In genomic region chr6:134921980-134922313, GRCh38 we compare ENCODE assay signal across 25 cellular contexts. TPM values are rescaled to one million over a fixed set of nuclear protein-coding genes. Genes with fewer than 3 reads are reported as not detected.
DNase-seq lines count a peak whose midpoint lies in the region; ATAC-seq, FAIRE-seq and TF ChIP-seq lines count a peak whose summit lies in the region.
"Had no signal": no experiment of that assay in that cellular context is flagged by ENCODE, and none has a peak within 500 bp of the region (broad histone marks: within the 10 kb centered on the region; RNA-seq: fewer than 3 reads in every experiment).

No MANE protein-coding gene starts in this region.

- no peak overlapping the region for H3K56ac ChIP-seq in H1 (replicated peaks; ENCODE audit: insufficient read length, low read depth, low read length)

- H3K36me3 ChIP-seq in GM23338 (ENCODE audit: insufficient read depth), result no peaks in the 10 kb centered on the region
- H3K36me3 ChIP-seq in H1 (ENCODE audit: control insufficient read depth in 2 of 4, insufficient read depth in 4 of 4, low read length in 3 of 4), result no peaks in the 10 kb centered on the region
- H3K36me3 ChIP-seq in parathyroid adenoma (ENCODE audit: control insufficient read depth, insufficient read depth, low read length), result no peaks in the 10 kb centered on the region
- H3K36me3 ChIP-seq: thoracic aorta, uterus had no signal

- no peak overlapping the region for H3K4me2 ChIP-seq in GM23338
- H3K4me2 ChIP-seq in H1 (ENCODE audit: insufficient read depth in 1 of 2, low read depth in 2 of 2, low read length in 2 of 2), result no peak overlapping the region
- no peak overlapping the region for H3K4me2 ChIP-seq in parathyroid adenoma (ENCODE audit: low read length)

- no peaks in the 10 kb centered on the region for H3K36me3 Mint-ChIP-seq in GM23338 (ENCODE audit: low read depth)
- H3K36me3 Mint-ChIP-seq in activated T-cell treated with anti-CD3 and anti-CD28 coated beads, Interleukin-2, amount 50 U/mL, for 72 hours (ENCODE audit: insufficient read depth in 2 of 2), result peaks cover 0 to under 1% of the 10 kb centered on the region in 2 donors
- H3K36me3 Mint-ChIP-seq: CD14-positive monocyte, mesothelial cell of epicardium had no signal

- no peaks in the 10 kb centered on the region for H3K79me1 ChIP-seq in H1 (ENCODE audit: low read depth, low read length)

- H4K20me1 ChIP-seq in GM23338 (replicated peaks; ENCODE audit: insufficient read depth) (no peaks in the 10 kb centered on the region), H1 (replicated peaks in 1 of 2; ENCODE audit: control insufficient read depth in 1 of 2, insufficient read depth in 2 of 2, low read length in 2 of 2) (no peaks in the 10 kb centered on the region)

- H4K5ac ChIP-seq in H1 (ENCODE audit: insufficient read length, low read depth, low read length), result no peak overlapping the region

- TF ChIP-seq POLR2A in H1 (IDR thresholded peaks at IDR 0.05; ENCODE audit: control extremely low read depth in 1 of 2, low read depth in 2 of 2, low read length in 2 of 2), result no peak

- POLR2A ChIA-PET in H1 (lab: Charles Lee; ENCODE audit: partially characterized antibody), result no interaction called here

- CTCF ChIA-PET in H1 (lab: Charles Lee; ENCODE audit: partially characterized antibody), result interaction anchor here (1.0 to 2.5 kb wide), 5 partner anchors 10 to 19 kb away, joined by 3 to 12 read pairs (median 4); no protein-coding TSS in a partner anchor

- H3K27me3 Mint-ChIP-seq in GM23338 (ENCODE audit: insufficient read depth, low read depth, poor library complexity), result no peaks in the 10 kb centered on the region
- H3K27me3 Mint-ChIP-seq in activated T-cell treated with anti-CD3 and anti-CD28 coated beads, Interleukin-2, amount 50 U/mL, for 72 hours (ENCODE audit: low read depth), result no peaks in the 10 kb centered on the region
- H3K27me3 Mint-ChIP-seq: activated CD4-positive, alpha-beta T cell treated with anti-CD3 and anti-CD28 coated beads, Interleukin-2, amount 10 ng/mL, durations not matched to agents 24 days and 14 days; naive thymus-derived CD8-positive, alpha-beta T cell had no signal

- no peak overlapping the region for H2BK20ac ChIP-seq in H1 (ENCODE audit: low read length)

- no peak overlapping the region for H2BK5ac ChIP-seq in H1 (ENCODE audit: low read depth, low read length)

- H3K27me3 ChIP-seq in GM23338 (ENCODE audit: insufficient read depth) (no peaks in the 10 kb centered on the region), H1 (replicated peaks in 1 of 4; ENCODE audit: control insufficient read depth in 3 of 4, extremely low read depth in 1 of 4, insufficient read depth in 3 of 4, low read length in 3 of 4) (no peaks in the 10 kb centered on the region), parathyroid adenoma (ENCODE audit: control insufficient read depth, insufficient read depth, low read length) (no peaks in the 10 kb centered on the region)
- H3K27me3 ChIP-seq: uterus had no signal

- H2AFZ ChIP-seq in GM23338 (peak overlapping the region; percentile 76), H1 (ENCODE audit: low read length) (peak overlapping the region; percentile 12; the same call in 1 of the 2 replicates), parathyroid adenoma (peak overlapping the region; percentile 87)

- no peak overlapping the region for H3K4ac ChIP-seq in H1 (replicated peaks; ENCODE audit: insufficient read length, low read depth, low read length)

- H3K4me3 ChIP-seq in GM23338, result no peak overlapping the region
- H3K4me3 ChIP-seq in H1 (ENCODE audit: extremely low read depth in 1 of 4, insufficient read depth in 2 of 4, low read depth in 3 of 4, low read length in 4 of 4), result no peak overlapping the region
- no peak overlapping the region for H3K4me3 ChIP-seq in parathyroid adenoma (ENCODE audit: low read depth, low read length)
- H3K4me3 ChIP-seq: thoracic aorta, uterus had no signal

- H3K27ac ChIP-seq in GM23338 (ENCODE audit: low read depth) (no peak overlapping the region), H1 (ENCODE audit: low read depth, low read length) (no peak overlapping the region), parathyroid adenoma (peak overlapping the region; percentile 52)
- H3K27ac ChIP-seq: thoracic aorta, uterus had no signal

- no peak overlapping the region for H3K27ac Mint-ChIP-seq in GM23338
- H3K27ac Mint-ChIP-seq in activated T-cell treated with anti-CD3 and anti-CD28 coated beads, Interleukin-2, amount 50 U/mL, for 72 hours, result no peak overlapping the region
- H3K27ac Mint-ChIP-seq: activated CD4-positive, alpha-beta T cell treated with anti-CD3 and anti-CD28 coated beads, Interleukin-2, amount 10 ng/mL, durations not matched to agents 24 days and 14 days; CD14-positive monocyte; mesothelial cell of epicardium; naive thymus-derived CD8-positive, alpha-beta T cell had no signal

- H3K9ac ChIP-seq in H1 (replicated peaks in 1 of 4; ENCODE audit: extremely low read depth in 1 of 4, low read depth in 3 of 4, low read length in 3 of 4), result no peak overlapping the region
- no peak overlapping the region for H3K9ac ChIP-seq in parathyroid adenoma

- no peak for TF ChIP-seq CTCF in GM23338 (conservative IDR thresholded peaks at IDR 0.05; ENCODE audit: low read depth in 2 of 2)
- TF ChIP-seq CTCF in H1 (IDR thresholded peaks at IDR 0.05; ENCODE audit: control extremely low read depth in 1 of 3, insufficient read depth in 1 of 3, low read depth in 1 of 3, low read length in 3 of 3), result no peak
- TF ChIP-seq CTCF in parathyroid adenoma (IDR thresholded peaks at IDR 0.05), result no peak

- H3K18ac ChIP-seq in H1 (ENCODE audit: extremely low read depth, low read length), result no peak overlapping the region

- no peak for ATAC-seq in GM23338
- no peak for ATAC-seq in activated T-cell treated with anti-CD3 and anti-CD28 coated beads, Interleukin-2, amount 50 U/mL, for 72 hours (replicated peaks in 1 of 2)
- ATAC-seq: left colon; naive thymus-derived CD8-positive, alpha-beta T cell had no signal

- H3K9me2 ChIP-seq in GM23338 (ENCODE audit: insufficient read depth), result no peaks in the 10 kb centered on the region; the same call in none of the 2 replicates

- no peak overlapping the region for H3K4me3 Mint-ChIP-seq in GM23338
- no peak overlapping the region for H3K4me3 Mint-ChIP-seq in activated T-cell treated with anti-CD3 and anti-CD28 coated beads, Interleukin-2, amount 50 U/mL, for 72 hours
- H3K4me3 Mint-ChIP-seq: activated CD4-positive, alpha-beta T cell treated with anti-CD3 and anti-CD28 coated beads, Interleukin-2, amount 10 ng/mL, durations not matched to agents 24 days and 14 days; CD14-positive monocyte; mesothelial cell of epicardium; naive thymus-derived CD8-positive, alpha-beta T cell had no signal

- no peak overlapping the region for H2BK120ac ChIP-seq in H1 (replicated peaks; ENCODE audit: low read depth, low read length)

- no peak overlapping the region for H2BK12ac ChIP-seq in H1 (ENCODE audit: low read depth, low read length)

- H4K8ac ChIP-seq in H1 (ENCODE audit: extremely low read depth, insufficient read depth, low read length), result no peak overlapping the region

- no peak overlapping the region for H4K91ac ChIP-seq in H1 (replicated peaks; ENCODE audit: insufficient read length, low read length)

- H3K4me1 ChIP-seq in GM23338 (ENCODE audit: insufficient read depth) (no peaks in the 10 kb centered on the region), H1 (replicated peaks in 1 of 4; ENCODE audit: control insufficient read depth in 3 of 4, insufficient read depth in 4 of 4, low read length in 3 of 4) (no peaks in the 10 kb centered on the region; a peak in 1 of 7 replicates), parathyroid adenoma (peaks cover 9% of the 10 kb centered on the region)
- H3K4me1 ChIP-seq: uterus had no signal

- H3K9me3 ChIP-seq in H1 (ENCODE audit: insufficient read depth in 2 of 2, low read depth in 1 of 2, low read length in 1 of 2) (no peaks in the 10 kb centered on the region), parathyroid adenoma (ENCODE audit: control insufficient read depth, low read length) (no peaks in the 10 kb centered on the region)
- H3K9me3 ChIP-seq: thoracic aorta, uterus had no signal

- no peak for TF ChIP-seq EP300 in H1 (IDR thresholded peaks at IDR 0.05; ENCODE audit: borderline replicate concordance in 1 of 2, low read depth in 2 of 2, low read length in 2 of 2)

- peaks cover 3% of the 10 kb centered on the region for H3K4me1 Mint-ChIP-seq in GM23338
- no peaks in the 10 kb centered on the region for H3K4me1 Mint-ChIP-seq in activated T-cell treated with anti-CD3 and anti-CD28 coated beads, Interleukin-2, amount 50 U/mL, for 72 hours (ENCODE audit: low read depth)
- H3K4me1 Mint-ChIP-seq: activated CD4-positive, alpha-beta T cell treated with anti-CD3 and anti-CD28 coated beads, Interleukin-2, amount 10 ng/mL, durations not matched to agents 24 days and 14 days; CD14-positive monocyte; mesothelial cell of epicardium; naive thymus-derived CD8-positive, alpha-beta T cell had no signal

- H3K79me2 ChIP-seq in GM23338 (replicated peaks; ENCODE audit: insufficient read depth) (no peaks in the 10 kb centered on the region), H1 (ENCODE audit: control insufficient read depth in 1 of 2, insufficient read depth in 2 of 2, low read length in 2 of 2) (no peaks in the 10 kb centered on the region), parathyroid adenoma (no peaks in the 10 kb centered on the region)

- no peak for DNase-seq in GM23338 (ENCODE audit: low spot score)
- DNase-seq in NCI-H524 treated with DMSO at 0.1 percent for 48 hours (lab: John Stamatoyannopoulos, UW), result peak; percentile 100
- no peak for DNase-seq in H1 (ENCODE audit: low read depth in 1 of 2, low spot score in 2 of 2)
- DNase-seq in activated T-cell treated with anti-CD3 and anti-CD28 coated beads, Interleukin-2, amount 50 U/mL, for 72 hours, result no peak
- no peak for DNase-seq in Ammon's horn (ENCODE audit: low spot score)
- no peak for DNase-seq in SHP77 treated with DMSO at 0.1 percent for 48 hours (lab: John Stamatoyannopoulos, UW)
- DNase-seq: activated CD4-positive, alpha-beta T cell treated with anti-CD3 and anti-CD28 coated beads, Interleukin-2, amount 10 ng/mL, durations not matched to agents 24 days and 14 days; activated naive CD4-positive, alpha-beta T cell treated with anti-CD3 and anti-CD28 coated beads, Interleukin-2, amount 50 U/mL, for 16 hours; activated T-cell treated with anti-CD3 and anti-CD28 coated beads, Interleukin-2, amount 50 U/mL, for 48 hours; anterior cingulate cortex; caudate nucleus; dermis blood vessel endothelial cell; left colon; naive thymus-derived CD8-positive, alpha-beta T cell; NCI-H2029 treated with DMSO at 0.1 percent for 48 hours; stimulated activated CD4-positive, alpha-beta T cell treated with anti-CD3 and anti-CD28 coated beads, Interleukin-4, amount 100 ng/mL, for 24 hours; stimulated activated naive CD4-positive, alpha-beta T cell treated with Interleukin-2 at 50 U/mL for 16 hours; uterus had no signal

- no peak overlapping the region for H2BK15ac ChIP-seq in H1 (ENCODE audit: low read length)

- no peaks in the 10 kb centered on the region for H3K9me3 Mint-ChIP-seq in GM23338
- no peaks in the 10 kb centered on the region for H3K9me3 Mint-ChIP-seq in activated T-cell treated with anti-CD3 and anti-CD28 coated beads, Interleukin-2, amount 50 U/mL, for 72 hours
- H3K9me3 Mint-ChIP-seq: activated CD4-positive, alpha-beta T cell treated with anti-CD3 and anti-CD28 coated beads, Interleukin-2, amount 10 ng/mL, durations not matched to agents 24 days and 14 days; mesothelial cell of epicardium; naive thymus-derived CD8-positive, alpha-beta T cell had no signal

- TF ChIP-seq RAD21 in H1 (IDR thresholded peaks at IDR 0.05 in 1 of 2, conservative IDR thresholded peaks at IDR 0.05 in 1 of 2; ENCODE audit: low read depth in 2 of 2, low read length in 2 of 2), result no peak

- H3K23ac ChIP-seq in H1 (ENCODE audit: insufficient read length), result no peak overlapping the region

- no peak overlapping the region for H2AK5ac ChIP-seq in H1 (ENCODE audit: low read depth, low read length)

- H3K14ac ChIP-seq in H1 (ENCODE audit: insufficient read length), result no peak overlapping the region

- FAIRE-seq in H1 (lab: Jason Lieb, UNC), result no peak
- FAIRE-seq: endometrium, GM19239, RCC 7860 had no signal

- 91% methylated on average over 4 of the region's 4 CpGs; no CpG with 5 or more reads in 1 of the 2 experiments for WGBS in H1 (ENCODE audit: extremely low coverage in 1 of 2, insufficient coverage in 1 of 2, insufficient read length in 1 of 2, insufficient replicate concordance in 2 of 2, low coverage in 1 of 2, low lambda C conversion rate in 2 of 2, missing lambda C conversion rate in 1 of 2), 2 experiments

- H3K23me2 ChIP-seq in H1 (ENCODE audit: low read depth, low read length), result no peaks in the 10 kb centered on the region

- H3F3A ChIP-seq in GM23338 (replicated peaks; ENCODE audit: low read depth), result no peaks in the 10 kb centered on the region

RNA-seq across cellular contexts. Expression of gene ALDH8A1, which starts 28.0 kb away (rescaled TPM):
- total RNA-seq in GM23338 (2014; rRNA removed; shearing (Covaris generic)), result not detected in 2 replicates
- 0.12 TPM in 1 of 2 replicates, not detected in the other for polyA plus RNA-seq in GM23338 (2016; fragmentation: Nextera tagmentation; extraction: Ambion mirVana)
- total RNA-seq in H1 (2021; fragmentation: NEBNext Ultra II Directional; extraction: Animal tissue kit (Norgen Biotek cat#: 25700)), result 0.28 TPM in 1 of 2 replicates, not detected in the other
- polyA plus RNA-seq in H1 (2011; rRNA removed), result 0.08 and 0.09 TPM in 2 replicates
- 0.09 TPM for polyA plus RNA-seq in H1 (2011; cell fraction: cytosol; rRNA removed)
- 0.17 TPM for polyA plus RNA-seq in H1 (2011; cell fraction: nucleus; rRNA removed)
- polyA plus RNA-seq in H1 (2012, experiment 1 of 2), result 0.17 to 0.23 TPM (median 0.22 TPM) in 3 of 4 replicates, not detected in the other
- not detected for polyA plus RNA-seq in H1 (2012, experiment 2 of 2)
- 0.16 TPM for polyA plus RNA-seq in H1 (2013, experiment 1 of 2)
- polyA plus RNA-seq in H1 (2013, experiment 2 of 2), result 0.07 TPM
- 0.44 and 0.69 TPM in 2 replicates for polyA minus RNA-seq in H1 (2011; rRNA and poly(A)+ RNA removed)
- polyA minus RNA-seq in H1 (2011; cell fraction: cytosol; rRNA and poly(A)+ RNA removed), result not detected
- not detected for polyA minus RNA-seq in H1 (2011; cell fraction: nucleus; rRNA and poly(A)+ RNA removed)
- 1 to 10 TPM; 1.8 to 5.6 TPM for total RNA-seq in activated T-cell treated with anti-CD3 and anti-CD28 coated beads, Interleukin-2, amount 50 U/mL, for 72 hours
- polyA plus RNA-seq: CD14-positive monocyte had no signal

Comparison
In these comparisons a context has a peak if more than half of its experiments do, and no peak if none do; other contexts are left out.
1. H2AFZ ChIP-seq: peak in every context shown above with its lines; median percentile 87 in parathyroid adenoma; 76 in GM23338; 12 in H1.